ENCODE assay signal across 19 cellular contexts in genomic region chr21:35314896-35315582, GRCh38.
"Had no signal": no experiment of that assay in that cellular context is flagged by ENCODE, and none has a peak within 500 bp of the region (broad histone marks: within the 10 kb centered on the region; RNA-seq: fewer than 3 reads in every experiment).

No MANE protein-coding gene starts in this region.

- H3K9me3 ChIP-seq: breast epithelium, SJSA1, suprapubic skin had no signal

- H3K4me3 Mint-ChIP-seq: activated CD4-positive, alpha-beta memory T cell treated with anti-CD3 and anti-CD28 coated beads for 36 hours; activated CD4-positive, alpha-beta T cell treated with anti-CD3 and anti-CD28 coated beads for 36 hours; activated naive CD8-positive, alpha-beta T cell; activated T-cell treated with anti-CD3 and anti-CD28 coated beads, Interleukin-2, amount 50 U/mL, for 4 hours; endodermal cell; memory B cell; natural killer cell; type B pancreatic cell had no signal

- H3K4me3 ChIP-seq: breast epithelium, SJSA1, suprapubic skin had no signal

- H3K36me3 Mint-ChIP-seq: activated CD4-positive, alpha-beta memory T cell treated with anti-CD3 and anti-CD28 coated beads for 36 hours; activated naive CD8-positive, alpha-beta T cell; memory B cell; natural killer cell; type B pancreatic cell had no signal

- H3K4me1 ChIP-seq: breast epithelium, SJSA1 had no signal

- DNase-seq: activated CD4-positive, alpha-beta memory T cell treated with anti-CD3 and anti-CD28 coated beads for 36 hours; activated CD4-positive, alpha-beta T cell treated with anti-CD3 and anti-CD28 coated beads for 36 hours; activated effector memory CD4-positive, alpha-beta T cell treated with anti-CD3 and anti-CD28 coated beads, Interleukin-2, amount 50 U/mL, for 16 hours; activated T-cell treated with anti-CD3 and anti-CD28 coated beads, Interleukin-2, amount 50 U/mL, for 4 hours; anterior cingulate cortex; dermis blood vessel endothelial cell; endodermal cell; foreskin fibroblast; glutamatergic neuron; natural killer cell; small intestine; stimulated activated naive CD8-positive, alpha-beta T cell treated with anti-CD3 and anti-CD28 coated beads, Interleukin-15, Interleukin-2, amounts not matched to agents 100 U/mL and 50 U/mL, for 24 hours; T-helper 2 cell had no signal

- H3K27ac ChIP-seq: breast epithelium, SJSA1, suprapubic skin had no signal

- H3K36me3 ChIP-seq: breast epithelium, SJSA1, suprapubic skin had no signal

- H3K9me3 Mint-ChIP-seq: activated CD4-positive, alpha-beta memory T cell treated with anti-CD3 and anti-CD28 coated beads for 36 hours; activated T-cell treated with anti-CD3 and anti-CD28 coated beads, Interleukin-2, amount 50 U/mL, for 4 hours; endodermal cell; memory B cell; natural killer cell; type B pancreatic cell had no signal

- ATAC-seq: activated CD4-positive, alpha-beta T cell treated with anti-CD3 and anti-CD28 coated beads for 36 hours; activated T-cell treated with anti-CD3 and anti-CD28 coated beads, Interleukin-2, amount 50 U/mL, for 4 hours; natural killer cell; stimulated activated naive CD8-positive, alpha-beta T cell treated with anti-CD3 and anti-CD28 coated beads, Interleukin-15, Interleukin-2, amounts not matched to agents 100 U/mL and 50 U/mL, for 24 hours had no signal

- H3K4me1 Mint-ChIP-seq: natural killer cell had no signal

- H3K27me3 ChIP-seq: breast epithelium, SJSA1, suprapubic skin had no signal

- H3K27ac Mint-ChIP-seq: activated CD4-positive, alpha-beta memory T cell treated with anti-CD3 and anti-CD28 coated beads for 36 hours; activated CD4-positive, alpha-beta T cell treated with anti-CD3 and anti-CD28 coated beads for 36 hours; activated naive CD8-positive, alpha-beta T cell; endodermal cell; memory B cell; natural killer cell; type B pancreatic cell had no signal

- H3K27me3 Mint-ChIP-seq: activated naive CD8-positive, alpha-beta T cell had no signal
